Comparison of ENCODE assay signal across 26 cellular contexts in the genomic region with DNA sequence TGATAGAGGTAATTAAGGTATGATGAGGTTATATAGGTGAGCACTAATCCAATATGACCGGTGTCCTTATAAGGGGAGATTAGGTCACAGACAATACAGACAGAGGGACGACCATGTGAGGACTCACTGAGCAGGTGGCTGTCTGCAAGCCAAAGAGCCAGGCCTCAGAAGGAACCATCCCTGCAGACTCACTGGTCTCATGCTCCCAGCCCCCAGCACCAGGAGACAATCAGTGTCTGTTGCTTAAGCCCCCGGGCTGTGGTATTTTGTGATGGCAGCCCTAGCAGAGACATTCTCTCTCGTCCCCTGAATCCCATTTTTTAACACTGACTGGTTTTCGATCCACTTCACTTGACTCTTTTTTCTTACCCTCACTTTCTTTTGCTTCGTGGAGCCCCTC. TPM values are rescaled to one million over a fixed set of nuclear protein-coding genes. Genes with fewer than 3 reads are reported as not detected.
"Had no signal": no experiment of that assay in that cellular context is flagged by ENCODE, and none has a peak within 500 bp of the region (broad histone marks: within the 10 kb centered on the region; RNA-seq: fewer than 3 reads in every experiment).

No MANE protein-coding gene starts in this region.

- H3K4me1 ChIP-seq: transverse colon had no signal

- H3K27ac ChIP-seq: left lung, lower lobe of right lung, neural progenitor cell, ovary, right atrium auricular region, right lobe of liver, stomach, testis, thyroid gland, transverse colon, upper lobe of left lung had no signal

- H3K9me3 ChIP-seq: left lung, lower lobe of right lung, ovary, right atrium auricular region, right lobe of liver, stomach, testis, thyroid gland, transverse colon, upper lobe of left lung had no signal

- ATAC-seq: left colon; left lung; lower lobe of right lung; natural killer cell; right lobe of liver; stimulated activated memory B cell treated with anti-CD40 and anti-IgM and Interleukin-4, amounts not matched to agents 10 μg/mL and 1 μg/mL and 100 μg/mL, for 72 hours; stimulated activated naive CD8-positive, alpha-beta T cell treated with anti-CD3 and anti-CD28 coated beads, Interleukin-15, Interleukin-2, amounts not matched to agents 100 U/mL and 50 U/mL, for 24 hours had no signal

- H3K36me3 ChIP-seq: left lung, lower lobe of right lung, neural progenitor cell, ovary, right atrium auricular region, right lobe of liver, stomach, thyroid gland, transverse colon, upper lobe of left lung had no signal

- H3K27me3 ChIP-seq: ovary, right atrium auricular region, testis had no signal

- DNase-seq: hippocampal formation; kidney; left colon; left lung; lower lobe of right lung; mammary epithelial cell; mesenchymal stem cell; naive B cell; natural killer cell; nephron progenitor cell; ovary; right lobe of liver; stimulated activated CD4-positive, alpha-beta T cell treated with anti-CD3 and anti-CD28 coated beads, Interleukin-1b, Interleukin-23, amount 100 ng/mL, for 48 hours; stimulated activated CD4-positive, alpha-beta T cell treated with anti-CD3 and anti-CD28 coated beads, Interleukin-2, amount 100 ng/mL, for 48 hours; stimulated activated CD4-positive, alpha-beta T cell treated with anti-CD3 and anti-CD28 coated beads, Interleukin-4, amount 100 ng/mL, for 4 hours; stimulated activated CD8-positive, alpha-beta memory T cell treated with anti-CD3 and anti-CD28 coated beads, Interleukin-4, amount 100 ng/mL, for 48 hours; stimulated activated naive CD8-positive, alpha-beta T cell treated with anti-CD3 and anti-CD28 coated beads, Interleukin-15, Interleukin-2, amounts not matched to agents 100 U/mL and 50 U/mL, for 24 hours; stomach; testis; thyroid gland; transverse colon; upper lobe of left lung had no signal

- H3K4me3 ChIP-seq: left lung, lower lobe of right lung, neural progenitor cell, ovary, right atrium auricular region, right lobe of liver, smooth muscle cell, stomach, testis, thyroid gland, transverse colon, upper lobe of left lung had no signal

RNA-seq across cellular contexts. Expression of gene PABPC3, which starts 51.9 kb away (rescaled TPM):
- total RNA-seq: right atrium auricular region had no signal
